Comparison of ENCODE assay signal across 29 cellular contexts in genomic region chr19:57106646-57107235, GRCh38. TPM values are rescaled to one million over a fixed set of nuclear protein-coding genes. Genes with fewer than 3 reads are reported as not detected.
"Had no signal": no experiment of that assay in that cellular context is flagged by ENCODE, and none has a peak within 500 bp of the region (broad histone marks: within the 10 kb centered on the region; RNA-seq: fewer than 3 reads in every experiment).

No MANE protein-coding gene starts in this region.

- ATAC-seq: activated CD8-positive, alpha-beta T cell treated with anti-CD3 and anti-CD28 coated beads for 36 hours; body of pancreas; effector memory CD8-positive, alpha-beta T cell; gastrocnemius medialis; left lobe of liver had no signal

- H3K9ac ChIP-seq: parathyroid adenoma had no signal

- H3K4me1 Mint-ChIP-seq: nephron progenitor cell had no signal

- H3K4me3 ChIP-seq: body of pancreas, colonic mucosa, gastrocnemius medialis, thoracic aorta, uterus had no signal

- H3K27me3 ChIP-seq: body of pancreas had no signal

- H3K27ac Mint-ChIP-seq: activated B cell treated with CpG ODN at 0.5 μM for 24 hours; activated CD8-positive, alpha-beta T cell treated with anti-CD3 and anti-CD28 coated beads for 36 hours; activated naive CD8-positive, alpha-beta T cell; effector memory CD8-positive, alpha-beta T cell; naive B cell; nephron progenitor cell had no signal

- H3K4me3 Mint-ChIP-seq: activated B cell treated with CpG ODN at 0.5 μM for 24 hours; activated CD8-positive, alpha-beta T cell treated with anti-CD3 and anti-CD28 coated beads for 36 hours; activated naive CD8-positive, alpha-beta T cell; effector memory CD8-positive, alpha-beta T cell; naive B cell; nephron progenitor cell had no signal

- H3K36me3 ChIP-seq: colonic mucosa, gastrocnemius medialis, spleen, thoracic aorta, uterus had no signal

- H3K4me1 ChIP-seq: body of pancreas, colonic mucosa, gastrocnemius medialis, uterus had no signal

- H3K79me2 ChIP-seq: parathyroid adenoma had no signal

- H3K27ac ChIP-seq: body of pancreas, colonic mucosa, gastrocnemius medialis, parathyroid adenoma, spleen, thoracic aorta, uterus had no signal

- H2AFZ ChIP-seq: parathyroid adenoma had no signal

- DNase-seq: activated B cell treated with CpG ODN at 0.5 μM for 24 hours; activated CD4-positive, alpha-beta T cell treated with anti-CD3 and anti-CD28 coated beads, Interleukin-2, amount 50 U/mL, for 1 hour; activated CD8-positive, alpha-beta T cell treated with anti-CD3 and anti-CD28 coated beads for 36 hours; activated effector memory CD4-positive, alpha-beta T cell treated with Interleukin-2 at 50 U/mL for 16 hours; activated naive CD4-positive, alpha-beta T cell treated with Interleukin-2 at 50 U/mL for 16 hours; activated T-cell treated with anti-CD3 and anti-CD28 coated beads, Interleukin-2, amount 50 U/mL, for 48 hours; aorta; body of pancreas; colonic mucosa; effector memory CD8-positive, alpha-beta T cell; erythroblast; gastrocnemius medialis; hippocampal formation; naive B cell; nephron progenitor cell; right cardiac atrium; spleen; stimulated activated CD4-positive, alpha-beta T cell treated with anti-CD3 and anti-CD28 coated beads, Interleukin-2, amount 100 ng/mL, for 48 hours; stimulated activated naive CD4-positive, alpha-beta T cell treated with Interleukin-2 at 50 U/mL for 16 hours; T-helper 2 cell; trophoblast cell; uterus had no signal

RNA-seq across cellular contexts. Expression of gene USP29, which starts 13.0 kb away (rescaled TPM):
- total RNA-seq: activated B cell treated with CpG ODN at 0.5 μM for 24 hours; activated CD8-positive, alpha-beta T cell treated with anti-CD3 and anti-CD28 coated beads for 36 hours; aorta; body of pancreas; colonic mucosa; gastrocnemius medialis; kidney epithelial cell; left lobe of liver; lung microvascular endothelial cell; pulmonary artery endothelial cell; right cardiac atrium; spleen; thoracic aorta had no signal

RNA-seq across cellular contexts. Expression of gene ZIM3, which starts 38.3 kb away (rescaled TPM):
- total RNA-seq: activated B cell treated with CpG ODN at 0.5 μM for 24 hours; activated CD8-positive, alpha-beta T cell treated with anti-CD3 and anti-CD28 coated beads for 36 hours; aorta; body of pancreas; colonic mucosa; gastrocnemius medialis; kidney epithelial cell; left lobe of liver; lung microvascular endothelial cell; pulmonary artery endothelial cell; right cardiac atrium; spleen; thoracic aorta; uterus had no signal
